In genomic region chr5:58043607-58043945, GRCh38 we compare ENCODE assay signal across 24 cellular contexts.
DNase-seq lines count a peak whose midpoint lies in the region; ATAC-seq, FAIRE-seq and TF ChIP-seq lines count a peak whose summit lies in the region.
"Had no signal": no experiment of that assay in that cellular context is flagged by ENCODE, and none has a peak within 500 bp of the region (broad histone marks: within the 10 kb centered on the region; RNA-seq: fewer than 3 reads in every experiment).

No MANE protein-coding gene starts in this region.

- no peak for TF ChIP-seq POLR2A in GM12891 (IDR thresholded peaks at IDR 0.05; ENCODE audit: low read depth, low read length)

- no peak for FAIRE-seq in GM12891 (lab: Jason Lieb, UNC)
- FAIRE-seq: A549, D721Med, HTR-8/SVneo had no signal

- H3K79me2 ChIP-seq in Loucy (ENCODE audit: insufficient read depth, low read length) (no peaks in the 10 kb centered on the region), hepatocyte (no peaks in the 10 kb centered on the region)

- TF ChIP-seq CTCF in Loucy (conservative IDR thresholded peaks at IDR 0.05; ENCODE audit: low read length) (no peak), endodermal cell (conservative IDR thresholded peaks at IDR 0.05) (no peak), hepatocyte (IDR thresholded peaks at IDR 0.05; ENCODE audit: poor library complexity) (no peak)

- H3K9me2 ChIP-seq in Loucy (replicated peaks; ENCODE audit: low read depth, low read length) (no peaks in the 10 kb centered on the region), hepatocyte (replicated peaks; ENCODE audit: insufficient read depth) (no peaks in the 10 kb centered on the region)

- no peak overlapping the region for H3K9ac ChIP-seq in Loucy (ENCODE audit: low read depth, low read length, poor library complexity, severe bottlenecking)
- H3K9ac ChIP-seq in endodermal cell (ENCODE audit: extremely low read depth, low read length, poor library complexity, severe bottlenecking) = no peak overlapping the region

- DNase-seq in H4 (ENCODE audit: low spot score) = peak; percentile 0
- no peak for DNase-seq in endodermal cell
- peak; percentile 0 for DNase-seq in hepatocyte (ENCODE audit: low spot score)
- DNase-seq in activated CD8-positive, alpha-beta memory T cell treated with anti-CD3 and anti-CD28 coated beads, Interleukin-2, amount 50 U/mL, for 4 hours = no peak
- no peak for DNase-seq in SW480 (ENCODE audit: low spot score)
- no peak for DNase-seq in GM12891 (ENCODE audit: insufficient read length, low spot score)
- DNase-seq: BE2C, EL, H9, Karpas-422, MG63, NCI-H1417, NCI-H1694 treated with DMSO at 0.1 percent for 48 hours, NCI-H2081 treated with DMSO at 0.1 percent for 48 hours, NCI-H446, NCI-H526 had no signal

- H3F3A ChIP-seq in Loucy (ENCODE audit: low read depth) = no peaks in the 10 kb centered on the region

- ATAC-seq in HG02798 (IDR thresholded peaks at IDR 0.05; ENCODE audit: poor library complexity, unreplicated experiment) = no peak
- ATAC-seq: A549, SK-N-SH treated with all-trans-retinoic acid at 6 μM for 48 hours had no signal

- no peak overlapping the region for H3K4me3 Mint-ChIP-seq in endodermal cell
- H3K4me3 Mint-ChIP-seq: H9, IgD-negative memory B cell had no signal

- H3K27me3 ChIP-seq in Loucy (ENCODE audit: insufficient read depth, low read length, poor library complexity, severe bottlenecking) (no peaks in the 10 kb centered on the region), endodermal cell (ENCODE audit: control insufficient read depth, insufficient read depth, low read length, poor library complexity, severe bottlenecking) (peaks cover 24% of the 10 kb centered on the region), hepatocyte (no peaks in the 10 kb centered on the region)
- H3K27me3 ChIP-seq: BE2C, MG63 had no signal

- H3K4me3 ChIP-seq in Loucy (ENCODE audit: low read length, poor library complexity, severe bottlenecking) (no peak overlapping the region), endodermal cell (ENCODE audit: low read length) (no peak overlapping the region), hepatocyte (no peak overlapping the region)
- H3K4me3 ChIP-seq: A549, MG63 had no signal

- H3K36me3 ChIP-seq in Loucy (ENCODE audit: insufficient read depth, low read length) = no peaks in the 10 kb centered on the region
- H3K36me3 ChIP-seq in endodermal cell (ENCODE audit: control insufficient read depth, insufficient read depth, low read length) = no peaks in the 10 kb centered on the region
- H3K36me3 ChIP-seq in hepatocyte (replicated peaks; ENCODE audit: insufficient read depth, low read depth) = no peaks in the 10 kb centered on the region
- H3K36me3 ChIP-seq: BE2C, MG63 had no signal

- no peaks in the 10 kb centered on the region for H3K36me3 Mint-ChIP-seq in endodermal cell (ENCODE audit: low read depth)
- H3K36me3 Mint-ChIP-seq: IgD-negative memory B cell had no signal

- H3K4me1 ChIP-seq in Loucy (ENCODE audit: insufficient read depth, low read length, poor library complexity, severe bottlenecking) = peaks cover 20% of the 10 kb centered on the region
- H3K4me1 ChIP-seq in endodermal cell (ENCODE audit: control insufficient read depth, insufficient read depth, low read length) = no peaks in the 10 kb centered on the region
- peaks cover 5% of the 10 kb centered on the region for H3K4me1 ChIP-seq in hepatocyte (ENCODE audit: insufficient read depth)
- H3K4me1 ChIP-seq: BE2C had no signal

- H3K9me3 ChIP-seq in Loucy (ENCODE audit: insufficient read depth, low read depth, low read length) (no peaks in the 10 kb centered on the region), endodermal cell (ENCODE audit: control insufficient read depth, low read length) (peaks cover 6% of the 10 kb centered on the region), hepatocyte (ENCODE audit: low read depth) (no peaks in the 10 kb centered on the region)
- H3K9me3 ChIP-seq: A549, BE2C, MG63 had no signal

- H3K27me3 Mint-ChIP-seq in endodermal cell (ENCODE audit: insufficient read depth) = peaks cover 29% of the 10 kb centered on the region

- H3K4me2 ChIP-seq in Loucy (ENCODE audit: low read depth, low read length, poor library complexity, severe bottlenecking) (no peak overlapping the region), hepatocyte (no peak overlapping the region)
- H3K4me2 ChIP-seq: A549 had no signal

- H2AFZ ChIP-seq in Loucy (ENCODE audit: low read length) (peak overlapping the region; percentile 35; the same call in 1 of the 2 replicates), hepatocyte (no peak overlapping the region)

- no peaks in the 10 kb centered on the region for H3K9me3 Mint-ChIP-seq in endodermal cell
- H3K9me3 Mint-ChIP-seq: H9, IgD-negative memory B cell had no signal

- H4K20me1 ChIP-seq in Loucy (ENCODE audit: insufficient read depth, low read length, poor library complexity, severe bottlenecking) = no peaks in the 10 kb centered on the region
- H4K20me1 ChIP-seq in hepatocyte (ENCODE audit: insufficient read depth, poor library complexity, severe bottlenecking) = no peaks in the 10 kb centered on the region

- peaks cover 14% of the 10 kb centered on the region for H3K4me1 Mint-ChIP-seq in endodermal cell
- H3K4me1 Mint-ChIP-seq: H9, IgD-negative memory B cell had no signal

- H3K27ac Mint-ChIP-seq in endodermal cell = peak overlapping the region; percentile 53
- H3K27ac Mint-ChIP-seq: H9, IgD-negative memory B cell had no signal

- H3K27ac ChIP-seq in endodermal cell (ENCODE audit: low read depth, low read length) (no peak overlapping the region), hepatocyte (no peak overlapping the region)
- H3K27ac ChIP-seq: RWPE1 had no signal

TF ChIP-seq in GM12891, 5 proteins besides CTCF, POLR2A, EP300 and RAD21:
- TF ChIP-seq POLR2AphosphoS5 (IDR thresholded peaks at IDR 0.05; ENCODE audit: low read depth, low read length) (no peak), PAX5 (IDR thresholded peaks at IDR 0.05; ENCODE audit: insufficient read depth, low read length, severe bottlenecking) (no peak), SPI1 (IDR thresholded peaks at IDR 0.05; ENCODE audit: low read depth, low read length) (no peak), TAF1 (IDR thresholded peaks at IDR 0.05; ENCODE audit: low read depth, low read length) (no peak), POU2F2 (IDR thresholded peaks at IDR 0.05; ENCODE audit: low read depth, low read length) (no peak)

Comparison
In these comparisons a context has a peak if more than half of its experiments do, and no peak if none do; other contexts are left out.
1. DNase-seq: peak in H4 (single experiment) and hepatocyte (single experiment); none in endodermal cell (single experiment), activated CD8-positive, alpha-beta memory T cell treated with anti-CD3 and anti-CD28 coated beads, Interleukin-2, amount 50 U/mL, for 4 hours (single experiment), SW480 (single experiment) and GM12891 (single experiment).